7 cellular contexts compared by ENCODE assay signal in the genomic region with DNA sequence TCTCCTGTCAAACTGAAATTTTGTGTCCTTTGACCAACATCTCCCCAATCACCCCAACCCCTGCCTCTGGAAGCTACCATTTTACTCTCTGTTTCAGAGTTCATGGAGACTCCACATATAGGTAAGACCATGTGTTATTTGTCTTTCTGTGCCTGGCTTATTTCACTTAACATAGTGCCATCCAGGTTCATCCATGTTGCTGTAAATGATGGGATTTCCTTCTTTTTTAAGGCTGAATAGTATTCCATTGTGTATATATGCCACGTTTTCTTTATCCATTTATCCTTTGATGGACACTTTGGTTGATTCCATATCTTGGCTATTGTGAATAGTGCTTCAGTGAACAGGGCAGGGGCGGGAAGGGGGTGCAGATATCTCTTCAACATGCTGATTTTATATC.
"Had no signal": no experiment of that assay in that cellular context is flagged by ENCODE, and none has a peak within 500 bp of the region (broad histone marks: within the 10 kb centered on the region; RNA-seq: fewer than 3 reads in every experiment).

No MANE protein-coding gene starts in this region.

- FAIRE-seq: HepG2, HTR-8/SVneo had no signal

- DNase-seq: IMR-90, KBM-7, KG1 had no signal

- H3K4me2 ChIP-seq: KMS-11 had no signal

- H3K27ac ChIP-seq: HL-60, KMS-11 had no signal

- ATAC-seq: HepG2 had no signal

- H3K9ac ChIP-seq: KMS-11 had no signal
